In genomic region chr17:74369665-74370490, GRCh38 we compare ENCODE assay signal across 16 cellular contexts. TPM values are rescaled to one million over a fixed set of nuclear protein-coding genes. Genes with fewer than 3 reads are reported as not detected.
DNase-seq lines count a peak whose midpoint lies in the region; ATAC-seq and TF ChIP-seq lines count a peak whose summit lies in the region.
"Had no signal": no experiment of that assay in that cellular context is flagged by ENCODE, and none has a peak within 500 bp of the region (broad histone marks: within the 10 kb centered on the region; RNA-seq: fewer than 3 reads in every experiment).

No MANE protein-coding gene starts in this region.

- H2AFZ ChIP-seq in neuronal stem cell (ENCODE audit: low read length) = no peak overlapping the region

- H2BK120ac ChIP-seq in neuronal stem cell (ENCODE audit: low read depth, low read length) = no peak overlapping the region

- intact Hi-C loops in activated CD8-positive, alpha-beta T cell treated with anti-CD3 and anti-CD28 coated beads for 36 hours (cut with micrococcal nuclease) = loop anchor here (10.0 kb wide), 1 partner anchor 165 kb away; the partner anchor contains the start of gene CD300LB
- intact Hi-C loops in CD8-positive, alpha-beta T cell (cut with DNase I, micrococcal nuclease) = loop anchor here (2.0 to 10.0 kb wide), 3 partner anchors 163 to 365 kb away; partner anchors contain the start of gene RAB37 (in 1 of the 2)

- peak overlapping the region; percentile 42 for H3K27ac Mint-ChIP-seq in activated CD8-positive, alpha-beta T cell treated with anti-CD3 and anti-CD28 coated beads for 36 hours
- no peak overlapping the region for H3K27ac Mint-ChIP-seq in activated CD8-positive, alpha-beta T cell treated with anti-CD3 and anti-CD28 coated beads, Interleukin-2, amount 10 ng/mL, durations not matched to agents 7 days and 5 days
- no peak overlapping the region for H3K27ac Mint-ChIP-seq in CD8-positive, alpha-beta T cell
- peak overlapping the region; percentile 44 for H3K27ac Mint-ChIP-seq in central memory CD8-positive, alpha-beta T cell (ENCODE audit: low read depth)

- peaks cover 15% of the 10 kb centered on the region for H3K4me1 Mint-ChIP-seq in activated CD8-positive, alpha-beta T cell treated with anti-CD3 and anti-CD28 coated beads for 36 hours (ENCODE audit: low read depth)
- H3K4me1 Mint-ChIP-seq in activated CD8-positive, alpha-beta T cell treated with anti-CD3 and anti-CD28 coated beads, Interleukin-2, amount 10 ng/mL, durations not matched to agents 7 days and 5 days (ENCODE audit: low read depth) = peaks cover 15% of the 10 kb centered on the region
- H3K4me1 Mint-ChIP-seq in CD8-positive, alpha-beta T cell (ENCODE audit: low read depth) = peaks cover 12% of the 10 kb centered on the region
- peaks cover 10% of the 10 kb centered on the region for H3K4me1 Mint-ChIP-seq in central memory CD8-positive, alpha-beta T cell

- CTCF ChIA-PET in activated CD8-positive, alpha-beta T cell treated with anti-CD3 and anti-CD28 coated beads for 36 hours (lab: Charles Lee) = interaction anchor here (0.8 to 7.3 kb wide), 17 partner anchors 11 to 234 kb away, joined by 3 to 125 read pairs (median 11); no protein-coding TSS in a partner anchor
- CTCF ChIA-PET in activated CD8-positive, alpha-beta T cell treated with anti-CD3 and anti-CD28 coated beads, Interleukin-2, amount 10 ng/mL, durations not matched to agents 7 days and 5 days (lab: Charles Lee) = interaction anchor here (0.8 to 5.7 kb wide), 17 partner anchors 9 to 233 kb away, joined by 3 to 58 read pairs (median 11); no protein-coding TSS in a partner anchor
- CTCF ChIA-PET in CD8-positive, alpha-beta T cell (lab: Charles Lee) = interaction anchor here (1.2 to 7.8 kb wide), 11 partner anchors 10 to 401 kb away, joined by 3 to 97 read pairs (median 10); no protein-coding TSS in a partner anchor

- no peak overlapping the region for H3K4me3 ChIP-seq in CD8-positive, alpha-beta T cell (ENCODE audit: low read depth, low read length)
- H3K4me3 ChIP-seq in neuronal stem cell (ENCODE audit: low read length in 2 of 2) = no peak overlapping the region
- H3K4me3 ChIP-seq: A549 had no signal

- no peak overlapping the region for H2BK12ac ChIP-seq in neuronal stem cell (ENCODE audit: low read length)

- no peaks in the 10 kb centered on the region for H3K9me3 ChIP-seq in CD8-positive, alpha-beta T cell (ENCODE audit: low read length)
- H3K9me3 ChIP-seq in neuronal stem cell (replicated peaks in 1 of 2; ENCODE audit: control insufficient read depth in 2 of 2, insufficient read depth in 1 of 2, low read depth in 1 of 2, low read length in 2 of 2) = peaks cover 0 to 4% of the 10 kb centered on the region in 2 donors
- H3K9me3 ChIP-seq: A549 had no signal

- no peak for TF ChIP-seq CTCF in activated CD8-positive, alpha-beta T cell treated with anti-CD3 and anti-CD28 coated beads for 36 hours (IDR thresholded peaks at IDR 0.05)
- no peak for TF ChIP-seq CTCF in CD8-positive, alpha-beta T cell (IDR thresholded peaks at IDR 0.05)

- H2BK15ac ChIP-seq in neuronal stem cell (ENCODE audit: low read length) = peak overlapping the region; percentile 87

- H3K4me3 Mint-ChIP-seq in activated CD8-positive, alpha-beta T cell treated with anti-CD3 and anti-CD28 coated beads for 36 hours = no peak overlapping the region
- H3K4me3 Mint-ChIP-seq in activated CD8-positive, alpha-beta T cell treated with anti-CD3 and anti-CD28 coated beads, Interleukin-2, amount 10 ng/mL, durations not matched to agents 7 days and 5 days = no peak overlapping the region
- peak overlapping the region; percentile 54 for H3K4me3 Mint-ChIP-seq in CD8-positive, alpha-beta T cell
- H3K4me3 Mint-ChIP-seq in central memory CD8-positive, alpha-beta T cell = peak overlapping the region; percentile 65

- no peaks in the 10 kb centered on the region for H3K36me3 ChIP-seq in CD8-positive, alpha-beta T cell (ENCODE audit: insufficient read depth, low read length)
- H3K36me3 ChIP-seq in neuronal stem cell (replicated peaks in 1 of 2; ENCODE audit: control insufficient read depth in 2 of 2, insufficient read depth in 2 of 2, low read length in 2 of 2) = no peaks in the 10 kb centered on the region

- no peak overlapping the region for H3K4ac ChIP-seq in neuronal stem cell (ENCODE audit: low read length)

- H3K27me3 ChIP-seq in CD8-positive, alpha-beta T cell (ENCODE audit: insufficient read depth, low read length) = no peaks in the 10 kb centered on the region
- peaks cover 0 to 5% (median 0%) of the 10 kb centered on the region in 3 experiments for H3K27me3 ChIP-seq in neuronal stem cell (ENCODE audit: control insufficient read depth in 3 of 3, insufficient read depth in 3 of 3, low read depth in 1 of 3, low read length in 3 of 3)

- DNase-seq in activated CD8-positive, alpha-beta T cell treated with anti-CD3 and anti-CD28 coated beads for 36 hours = no peak
- DNase-seq in activated CD8-positive, alpha-beta T cell treated with anti-CD3 and anti-CD28 coated beads, Interleukin-2, amount 10 ng/mL, durations not matched to agents 7 days and 5 days = no peak
- DNase-seq in CD8-positive, alpha-beta T cell = no peak
- DNase-seq in central memory CD8-positive, alpha-beta T cell (ENCODE audit: low spot score in 2 of 2) = no peak
- DNase-seq in neuronal stem cell (ENCODE audit: low spot score) (no peak), SIG-M5 (lab: John Stamatoyannopoulos, UW) (no peak)
- DNase-seq in stimulated activated CD4-positive, alpha-beta T cell treated with anti-CD3 and anti-CD28 coated beads, Interleukin-15, amount 100 ng/mL, for 24 hours = no peak
- DNase-seq: DMS79 treated with DMSO at 0.1 percent for 48 hours, HCEC 1CT, NCI-H187, NCI-H446, OCI-M1 had no signal

- H2BK5ac ChIP-seq in neuronal stem cell (ENCODE audit: low read length) = no peak overlapping the region

- H3K4me2 ChIP-seq in neuronal stem cell (ENCODE audit: insufficient read depth, low read length, poor library complexity, severe bottlenecking) = no peak overlapping the region
- H3K4me2 ChIP-seq: A549 had no signal

- H3K23ac ChIP-seq in neuronal stem cell (ENCODE audit: low read depth, low read length, poor library complexity) = no peak overlapping the region

- no peaks in the 10 kb centered on the region for H3K36me3 Mint-ChIP-seq in activated CD8-positive, alpha-beta T cell treated with anti-CD3 and anti-CD28 coated beads for 36 hours (ENCODE audit: low read depth)
- H3K36me3 Mint-ChIP-seq in activated CD8-positive, alpha-beta T cell treated with anti-CD3 and anti-CD28 coated beads, Interleukin-2, amount 10 ng/mL, durations not matched to agents 7 days and 5 days (ENCODE audit: low read depth) = no peaks in the 10 kb centered on the region
- H3K36me3 Mint-ChIP-seq in CD8-positive, alpha-beta T cell = no peaks in the 10 kb centered on the region
- H3K36me3 Mint-ChIP-seq in central memory CD8-positive, alpha-beta T cell (ENCODE audit: insufficient read depth) = peaks cover 2% of the 10 kb centered on the region

- no peaks in the 10 kb centered on the region for H3K27me3 Mint-ChIP-seq in activated CD8-positive, alpha-beta T cell treated with anti-CD3 and anti-CD28 coated beads for 36 hours
- H3K27me3 Mint-ChIP-seq in activated CD8-positive, alpha-beta T cell treated with anti-CD3 and anti-CD28 coated beads, Interleukin-2, amount 10 ng/mL, durations not matched to agents 7 days and 5 days (ENCODE audit: low read depth) = peaks cover 7% of the 10 kb centered on the region
- H3K27me3 Mint-ChIP-seq in CD8-positive, alpha-beta T cell (ENCODE audit: low read depth) = peaks cover 4% of the 10 kb centered on the region
- H3K27me3 Mint-ChIP-seq in central memory CD8-positive, alpha-beta T cell = peaks cover 22% of the 10 kb centered on the region

- H4K91ac ChIP-seq in neuronal stem cell (ENCODE audit: low read depth, low read length, poor library complexity) = peak overlapping the region; percentile 49

- H3K4me1 ChIP-seq in CD8-positive, alpha-beta T cell (ENCODE audit: insufficient read depth, low read length) = peaks cover 16% of the 10 kb centered on the region
- H3K4me1 ChIP-seq in neuronal stem cell (ENCODE audit: control insufficient read depth in 2 of 2, insufficient read depth in 1 of 2, low read depth in 1 of 2, low read length in 2 of 2) = peaks cover 9 to 23% of the 10 kb centered on the region in 2 donors

- H4K8ac ChIP-seq in neuronal stem cell (ENCODE audit: low read depth, low read length) = no peak overlapping the region

- POLR2A ChIA-PET in activated CD8-positive, alpha-beta T cell treated with anti-CD3 and anti-CD28 coated beads for 36 hours (lab: Charles Lee) = interaction anchor here (1.7 kb wide), 1 partner anchor 122 kb away, joined by 4 read pairs; no protein-coding TSS in a partner anchor
- POLR2A ChIA-PET in activated CD8-positive, alpha-beta T cell treated with anti-CD3 and anti-CD28 coated beads, Interleukin-2, amount 10 ng/mL, durations not matched to agents 7 days and 5 days (lab: Charles Lee) = interaction anchor here (0.9 kb wide), 1 partner anchor 23 kb away, joined by 3 read pairs; no protein-coding TSS in a partner anchor
- POLR2A ChIA-PET in CD8-positive, alpha-beta T cell (lab: Charles Lee) = interaction anchor here (0.6 to 2.1 kb wide), 3 partner anchors 9 to 163 kb away, joined by 3 to 5 read pairs (median 3); no protein-coding TSS in a partner anchor

- peak overlapping the region; percentile 80 for H3K18ac ChIP-seq in neuronal stem cell (ENCODE audit: low read length)

- no peak for ATAC-seq in activated CD8-positive, alpha-beta T cell treated with anti-CD3 and anti-CD28 coated beads for 36 hours
- ATAC-seq in activated CD8-positive, alpha-beta T cell treated with anti-CD3 and anti-CD28 coated beads, Interleukin-2, amount 10 ng/mL, durations not matched to agents 7 days and 5 days = no peak
- no peak for ATAC-seq in CD8-positive, alpha-beta T cell
- no peak for ATAC-seq in central memory CD8-positive, alpha-beta T cell (replicated peaks; ENCODE audit: extremely low read depth, poor library complexity, severe bottlenecking)
- ATAC-seq in HG02571 (IDR thresholded peaks at IDR 0.05; ENCODE audit: unreplicated experiment) = no peak

- no peak overlapping the region for H3K14ac ChIP-seq in neuronal stem cell (ENCODE audit: low read length)

- no peak overlapping the region for H3K27ac ChIP-seq in CD8-positive, alpha-beta T cell (ENCODE audit: low read depth, low read length)
- no peak overlapping the region for H3K27ac ChIP-seq in neuronal stem cell (replicated peaks; ENCODE audit: low read length)
- H3K27ac ChIP-seq: A549 had no signal

- no CpG with 5 or more reads among the region's 17 CpGs for WGBS in neuronal stem cell (ENCODE audit: extremely low coverage in 2 of 2, insufficient read length in 2 of 2, insufficient replicate concordance in 1 of 2), 2 donors

- H3K9ac ChIP-seq in neuronal stem cell (ENCODE audit: low read depth, low read length, poor library complexity) = no peak overlapping the region

- no peaks in the 10 kb centered on the region for H3K79me1 ChIP-seq in neuronal stem cell (ENCODE audit: low read depth, low read length)

- H2AK5ac ChIP-seq in neuronal stem cell (ENCODE audit: low read depth, low read length) = peak overlapping the region; percentile 78

- H3K9me3 Mint-ChIP-seq in activated CD8-positive, alpha-beta T cell treated with anti-CD3 and anti-CD28 coated beads for 36 hours = no peaks in the 10 kb centered on the region
- H3K9me3 Mint-ChIP-seq in activated CD8-positive, alpha-beta T cell treated with anti-CD3 and anti-CD28 coated beads, Interleukin-2, amount 10 ng/mL, durations not matched to agents 7 days and 5 days (ENCODE audit: insufficient read depth) = no peaks in the 10 kb centered on the region
- H3K9me3 Mint-ChIP-seq in CD8-positive, alpha-beta T cell = no peaks in the 10 kb centered on the region
- H3K9me3 Mint-ChIP-seq in central memory CD8-positive, alpha-beta T cell = no peaks in the 10 kb centered on the region

RNA-seq across cellular contexts. Expression of gene GPR142, which starts 2.6 kb away (rescaled TPM):
- total RNA-seq in activated CD8-positive, alpha-beta T cell treated with anti-CD3 and anti-CD28 coated beads for 36 hours = not detected
- total RNA-seq in activated CD8-positive, alpha-beta T cell treated with anti-CD3 and anti-CD28 coated beads, Interleukin-2, amount 10 ng/mL, durations not matched to agents 7 days and 5 days = not detected
- not detected for total RNA-seq in CD8-positive, alpha-beta T cell
- 0.22 TPM for polyA plus RNA-seq in neuronal stem cell (2013, experiment 1 of 2)
- 0.24 TPM for polyA plus RNA-seq in neuronal stem cell (2013, experiment 2 of 2)
- total RNA-seq: G401, RPMI7951 had no signal
- polyA plus RNA-seq: A549 had no signal

RNA-seq across cellular contexts. Expression of gene BTBD17, which starts 8.2 kb away (rescaled TPM):
- total RNA-seq in activated CD8-positive, alpha-beta T cell treated with anti-CD3 and anti-CD28 coated beads for 36 hours = not detected
- total RNA-seq in activated CD8-positive, alpha-beta T cell treated with anti-CD3 and anti-CD28 coated beads, Interleukin-2, amount 10 ng/mL, durations not matched to agents 7 days and 5 days = not detected
- total RNA-seq in CD8-positive, alpha-beta T cell = not detected
- 17.6 TPM for polyA plus RNA-seq in neuronal stem cell (2013, experiment 1 of 2)
- polyA plus RNA-seq in neuronal stem cell (2013, experiment 2 of 2) = 17.1 TPM
- total RNA-seq: G401, RPMI7951 had no signal
- polyA plus RNA-seq: A549 had no signal

RNA-seq across cellular contexts. Expression of gene KIF19, which starts 43.9 kb away (rescaled TPM):
- total RNA-seq in activated CD8-positive, alpha-beta T cell treated with anti-CD3 and anti-CD28 coated beads for 36 hours = under 1 TPM; 0.11 to 0.18 TPM
- under 1 TPM; 0.37 TPM for total RNA-seq in activated CD8-positive, alpha-beta T cell treated with anti-CD3 and anti-CD28 coated beads, Interleukin-2, amount 10 ng/mL, durations not matched to agents 7 days and 5 days
- under 1 TPM; 0.64 to 0.98 TPM for total RNA-seq in CD8-positive, alpha-beta T cell
- 0.68 TPM for polyA plus RNA-seq in neuronal stem cell (2013, experiment 1 of 2)
- polyA plus RNA-seq in neuronal stem cell (2013, experiment 2 of 2) = 0.57 TPM
- total RNA-seq: G401, RPMI7951 had no signal
- polyA plus RNA-seq: A549 had no signal

Comparison
In these comparisons a context has a peak if more than half of its experiments do, and no peak if none do; other contexts are left out.
1. H3K27ac Mint-ChIP-seq: peak in activated CD8-positive, alpha-beta T cell treated with anti-CD3 and anti-CD28 coated beads for 36 hours (single experiment) and central memory CD8-positive, alpha-beta T cell (single experiment); none in activated CD8-positive, alpha-beta T cell treated with anti-CD3 and anti-CD28 coated beads, Interleukin-2, amount 10 ng/mL, durations not matched to agents 7 days and 5 days (single experiment) and CD8-positive, alpha-beta T cell (single experiment).
2. H3K4me3 Mint-ChIP-seq: peak in CD8-positive, alpha-beta T cell (single experiment) and central memory CD8-positive, alpha-beta T cell (single experiment); none in activated CD8-positive, alpha-beta T cell treated with anti-CD3 and anti-CD28 coated beads for 36 hours (single experiment) and activated CD8-positive, alpha-beta T cell treated with anti-CD3 and anti-CD28 coated beads, Interleukin-2, amount 10 ng/mL, durations not matched to agents 7 days and 5 days (single experiment).